ENCODE assay signal across 1 cellular context in the genomic region with DNA sequence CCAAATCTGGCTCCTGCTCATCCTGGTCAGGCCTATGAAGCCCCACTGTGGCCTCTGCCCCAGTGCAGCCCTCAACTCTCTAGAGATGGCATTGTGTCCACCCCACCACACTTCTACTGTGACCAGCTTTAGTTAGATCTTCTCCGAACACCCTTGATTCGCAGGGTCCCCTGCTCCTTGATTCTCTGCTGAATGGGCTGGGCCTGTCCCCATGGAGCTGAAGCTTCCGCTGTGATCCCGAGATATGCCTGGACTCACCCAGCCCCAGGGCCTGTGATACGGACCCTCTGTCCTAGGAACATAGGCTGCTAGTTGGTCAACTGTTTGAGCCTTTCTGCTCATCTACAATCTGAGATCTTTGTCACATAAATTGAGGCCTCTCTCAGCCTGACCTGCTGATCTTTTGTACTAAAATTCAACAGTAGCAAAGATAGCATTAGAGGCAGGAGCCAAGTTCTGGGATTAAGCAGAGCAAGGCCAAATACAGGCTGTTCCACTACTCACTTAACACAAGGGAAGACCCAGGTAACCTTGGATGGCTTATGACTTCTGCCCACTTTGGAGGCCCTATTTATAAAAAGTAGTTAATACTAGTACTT.
TF ChIP-seq lines count a peak whose summit lies in the region.

No MANE protein-coding gene starts in this region.

TF ChIP-seq in K562, 482 proteins besides CTCF, POLR2A, EP300 and RAD21:
- TF ChIP-seq, protein P1, sequence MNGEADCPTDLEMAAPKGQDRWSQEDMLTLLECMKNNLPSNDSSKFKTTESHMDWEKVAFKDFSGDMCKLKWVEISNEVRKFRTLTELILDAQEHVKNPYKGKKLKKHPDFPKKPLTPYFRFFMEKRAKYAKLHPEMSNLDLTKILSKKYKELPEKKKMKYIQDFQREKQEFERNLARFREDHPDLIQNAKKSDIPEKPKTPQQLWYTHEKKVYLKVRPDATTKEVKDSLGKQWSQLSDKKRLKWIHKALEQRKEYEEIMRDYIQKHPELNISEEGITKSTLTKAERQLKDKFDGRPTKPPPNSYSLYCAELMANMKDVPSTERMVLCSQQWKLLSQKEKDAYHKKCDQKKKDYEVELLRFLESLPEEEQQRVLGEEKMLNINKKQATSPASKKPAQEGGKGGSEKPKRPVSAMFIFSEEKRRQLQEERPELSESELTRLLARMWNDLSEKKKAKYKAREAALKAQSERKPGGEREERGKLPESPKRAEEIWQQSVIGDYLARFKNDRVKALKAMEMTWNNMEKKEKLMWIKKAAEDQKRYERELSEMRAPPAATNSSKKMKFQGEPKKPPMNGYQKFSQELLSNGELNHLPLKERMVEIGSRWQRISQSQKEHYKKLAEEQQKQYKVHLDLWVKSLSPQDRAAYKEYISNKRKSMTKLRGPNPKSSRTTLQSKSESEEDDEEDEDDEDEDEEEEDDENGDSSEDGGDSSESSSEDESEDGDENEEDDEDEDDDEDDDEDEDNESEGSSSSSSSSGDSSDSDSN (IDR thresholded peaks at IDR 0.05; ENCODE audit: borderline replicate concordance in 1 of 2, low read depth in 2 of 2, low read length in 2 of 2) = no peak
- TF ChIP-seq TAL1 (IDR thresholded peaks at IDR 0.05) (no peak), ZNF23 (CRISPR knock-in tag; IDR thresholded peaks at IDR 0.05) (no peak), ZEB2 (IDR thresholded peaks at IDR 0.05) (no peak), L3MBTL2 (IDR thresholded peaks at IDR 0.05) (no peak), ZNF217 (CRISPR knock-in tag; IDR thresholded peaks at IDR 0.05) (no peak), SNIP1 (IDR thresholded peaks at IDR 0.05; ENCODE audit: low read depth) (no peak), ZNF445 (CRISPR knock-in tag; IDR thresholded peaks at IDR 0.05; ENCODE audit: low read depth) (no peak)
- TF ChIP-seq, protein P2, sequence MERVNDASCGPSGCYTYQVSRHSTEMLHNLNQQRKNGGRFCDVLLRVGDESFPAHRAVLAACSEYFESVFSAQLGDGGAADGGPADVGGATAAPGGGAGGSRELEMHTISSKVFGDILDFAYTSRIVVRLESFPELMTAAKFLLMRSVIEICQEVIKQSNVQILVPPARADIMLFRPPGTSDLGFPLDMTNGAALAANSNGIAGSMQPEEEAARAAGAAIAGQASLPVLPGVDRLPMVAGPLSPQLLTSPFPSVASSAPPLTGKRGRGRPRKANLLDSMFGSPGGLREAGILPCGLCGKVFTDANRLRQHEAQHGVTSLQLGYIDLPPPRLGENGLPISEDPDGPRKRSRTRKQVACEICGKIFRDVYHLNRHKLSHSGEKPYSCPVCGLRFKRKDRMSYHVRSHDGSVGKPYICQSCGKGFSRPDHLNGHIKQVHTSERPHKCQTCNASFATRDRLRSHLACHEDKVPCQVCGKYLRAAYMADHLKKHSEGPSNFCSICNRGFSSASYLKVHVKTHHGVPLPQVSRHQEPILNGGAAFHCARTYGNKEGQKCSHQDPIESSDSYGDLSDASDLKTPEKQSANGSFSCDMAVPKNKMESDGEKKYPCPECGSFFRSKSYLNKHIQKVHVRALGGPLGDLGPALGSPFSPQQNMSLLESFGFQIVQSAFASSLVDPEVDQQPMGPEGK (CRISPR knock-in tag; IDR thresholded peaks at IDR 0.05; ENCODE audit: borderline replicate concordance) = no peak
- TF ChIP-seq, protein P3, sequence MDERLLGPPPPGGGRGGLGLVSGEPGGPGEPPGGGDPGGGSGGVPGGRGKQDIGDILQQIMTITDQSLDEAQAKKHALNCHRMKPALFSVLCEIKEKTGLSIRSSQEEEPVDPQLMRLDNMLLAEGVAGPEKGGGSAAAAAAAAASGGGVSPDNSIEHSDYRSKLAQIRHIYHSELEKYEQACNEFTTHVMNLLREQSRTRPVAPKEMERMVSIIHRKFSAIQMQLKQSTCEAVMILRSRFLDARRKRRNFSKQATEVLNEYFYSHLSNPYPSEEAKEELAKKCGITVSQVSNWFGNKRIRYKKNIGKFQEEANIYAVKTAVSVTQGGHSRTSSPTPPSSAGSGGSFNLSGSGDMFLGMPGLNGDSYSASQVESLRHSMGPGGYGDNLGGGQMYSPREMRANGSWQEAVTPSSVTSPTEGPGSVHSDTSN (CRISPR knock-in tag; IDR thresholded peaks at IDR 0.05; ENCODE audit: low read depth) = no peak
- TF ChIP-seq, protein P3 (tag; conservative IDR thresholded peaks at IDR 0.05; ENCODE audit: low read depth) = no peak
- TF ChIP-seq, protein P4, sequence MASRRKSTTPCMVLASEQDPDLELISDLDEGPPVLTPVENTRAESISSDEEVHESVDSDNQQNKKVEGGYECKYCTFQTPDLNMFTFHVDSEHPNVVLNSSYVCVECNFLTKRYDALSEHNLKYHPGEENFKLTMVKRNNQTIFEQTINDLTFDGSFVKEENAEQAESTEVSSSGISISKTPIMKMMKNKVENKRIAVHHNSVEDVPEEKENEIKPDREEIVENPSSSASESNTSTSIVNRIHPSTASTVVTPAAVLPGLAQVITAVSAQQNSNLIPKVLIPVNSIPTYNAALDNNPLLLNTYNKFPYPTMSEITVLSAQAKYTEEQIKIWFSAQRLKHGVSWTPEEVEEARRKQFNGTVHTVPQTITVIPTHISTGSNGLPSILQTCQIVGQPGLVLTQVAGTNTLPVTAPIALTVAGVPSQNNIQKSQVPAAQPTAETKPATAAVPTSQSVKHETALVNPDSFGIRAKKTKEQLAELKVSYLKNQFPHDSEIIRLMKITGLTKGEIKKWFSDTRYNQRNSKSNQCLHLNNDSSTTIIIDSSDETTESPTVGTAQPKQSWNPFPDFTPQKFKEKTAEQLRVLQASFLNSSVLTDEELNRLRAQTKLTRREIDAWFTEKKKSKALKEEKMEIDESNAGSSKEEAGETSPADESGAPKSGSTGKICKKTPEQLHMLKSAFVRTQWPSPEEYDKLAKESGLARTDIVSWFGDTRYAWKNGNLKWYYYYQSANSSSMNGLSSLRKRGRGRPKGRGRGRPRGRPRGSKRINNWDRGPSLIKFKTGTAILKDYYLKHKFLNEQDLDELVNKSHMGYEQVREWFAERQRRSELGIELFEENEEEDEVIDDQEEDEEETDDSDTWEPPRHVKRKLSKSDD (conservative IDR thresholded peaks at IDR 0.05; ENCODE audit: low read length) = no peak
- TF ChIP-seq, protein P5, sequence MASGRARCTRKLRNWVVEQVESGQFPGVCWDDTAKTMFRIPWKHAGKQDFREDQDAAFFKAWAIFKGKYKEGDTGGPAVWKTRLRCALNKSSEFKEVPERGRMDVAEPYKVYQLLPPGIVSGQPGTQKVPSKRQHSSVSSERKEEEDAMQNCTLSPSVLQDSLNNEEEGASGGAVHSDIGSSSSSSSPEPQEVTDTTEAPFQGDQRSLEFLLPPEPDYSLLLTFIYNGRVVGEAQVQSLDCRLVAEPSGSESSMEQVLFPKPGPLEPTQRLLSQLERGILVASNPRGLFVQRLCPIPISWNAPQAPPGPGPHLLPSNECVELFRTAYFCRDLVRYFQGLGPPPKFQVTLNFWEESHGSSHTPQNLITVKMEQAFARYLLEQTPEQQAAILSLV (tag; IDR thresholded peaks at IDR 0.05) = no peak
